1 cellular context compared by ENCODE assay signal in the genomic region with DNA sequence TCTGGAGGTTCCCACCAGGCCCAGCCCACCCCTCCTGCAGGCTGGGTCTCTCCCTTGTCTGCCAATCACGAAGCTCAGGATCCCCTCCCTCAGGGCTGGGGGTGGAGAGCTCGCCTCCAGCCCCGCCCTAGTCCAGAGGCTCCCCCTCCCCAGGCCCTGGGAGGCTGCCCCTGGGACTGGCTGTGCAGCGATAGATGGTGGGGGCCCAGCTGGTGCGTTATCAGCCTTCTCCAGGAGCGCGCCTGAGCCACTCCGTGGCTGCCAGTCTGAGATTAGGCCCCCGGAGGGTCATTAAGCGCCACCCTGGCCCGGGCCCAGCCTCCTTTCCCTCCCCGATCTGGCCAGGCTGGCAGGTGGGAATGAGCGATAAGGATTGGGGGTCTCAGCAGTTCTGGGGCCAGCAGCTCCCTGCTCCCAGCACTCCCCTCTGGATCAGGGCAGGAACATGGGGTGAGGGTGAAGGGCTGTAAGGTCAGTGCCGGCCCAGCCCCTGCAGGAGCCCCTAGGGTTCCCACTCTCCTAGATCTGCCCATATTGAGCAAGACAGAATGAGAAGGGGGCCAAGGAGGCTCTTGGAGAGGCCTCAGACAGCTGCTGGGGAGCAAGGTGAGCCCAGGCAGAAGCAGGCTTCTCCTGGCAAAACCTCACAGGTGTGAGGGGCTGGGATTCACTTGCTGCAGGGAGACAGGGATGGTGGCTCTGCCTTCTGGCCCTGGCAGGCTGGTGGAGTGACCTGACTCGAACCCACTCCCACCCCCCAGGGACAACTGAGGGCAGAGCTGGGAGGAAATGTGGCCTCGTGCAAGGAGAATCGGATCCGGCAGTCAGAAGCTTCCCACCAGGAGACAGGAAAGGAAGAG.
TF ChIP-seq lines count a peak whose summit lies in the region.

No MANE protein-coding gene starts in this region.

TF ChIP-seq in GM23338, 12 proteins besides CTCF, POLR2A, EP300 and RAD21:
- TF ChIP-seq CREB1 (CRISPR knock-in tag; IDR thresholded peaks at IDR 0.05; ENCODE audit: low read depth) (no peak), EZH2 (IDR thresholded peaks at IDR 0.05; ENCODE audit: low read depth, unreplicated experiment) (no peak), ZNF114 (CRISPR knock-in tag; IDR thresholded peaks at IDR 0.05) (no peak), EZH2phosphoT487 (IDR thresholded peaks at IDR 0.05; ENCODE audit: unreplicated experiment) (no peak), POLR2AphosphoS5 (IDR thresholded peaks at IDR 0.05; ENCODE audit: low read depth) (no peak), JUNB (IDR thresholded peaks at IDR 0.05; ENCODE audit: unreplicated experiment) (no peak), ZNF331 (CRISPR knock-in tag; IDR thresholded peaks at IDR 0.05; ENCODE audit: low read depth) (no peak), STAT1 (IDR thresholded peaks at IDR 0.05; ENCODE audit: unreplicated experiment) (no peak)
TF ChIP-seq in GM23338: peak in this region for 0.
